In genomic region chr11:116294630-116295029, GRCh38 we compare ENCODE assay signal across 22 cellular contexts.
DNase-seq lines count a peak whose midpoint lies in the region; ATAC-seq, FAIRE-seq and TF ChIP-seq lines count a peak whose summit lies in the region.
"Had no signal": no experiment of that assay in that cellular context is flagged by ENCODE, and none has a peak within 500 bp of the region (broad histone marks: within the 10 kb centered on the region; RNA-seq: fewer than 3 reads in every experiment).

No MANE protein-coding gene starts in this region.

- H2AFZ ChIP-seq in H1 (ENCODE audit: low read length), result no peak overlapping the region
- no peak overlapping the region for H2AFZ ChIP-seq in mesenchymal stem cell (ENCODE audit: low read depth, low read length)

- H3K4me1 ChIP-seq in cardiac muscle cell (ENCODE audit: low read depth) (peaks cover 29% of the 10 kb centered on the region), right cardiac atrium (ENCODE audit: control insufficient read depth, insufficient read depth, low read length) (no peaks in the 10 kb centered on the region), H1 (replicated peaks in 1 of 4; ENCODE audit: control insufficient read depth in 3 of 4, insufficient read depth in 4 of 4, low read length in 3 of 4) (no peaks in the 10 kb centered on the region), mesenchymal stem cell (ENCODE audit: control insufficient read depth, insufficient read depth, low read depth, low read length) (no peaks in the 10 kb centered on the region)
- H3K4me1 ChIP-seq: prostate gland, tibial artery had no signal

- no peak overlapping the region for H2BK20ac ChIP-seq in H1 (ENCODE audit: low read length)

- peak overlapping the region; percentile 87 for H3K27ac ChIP-seq in cardiac muscle cell
- no peak overlapping the region for H3K27ac ChIP-seq in right cardiac atrium (ENCODE audit: low read length)
- H3K27ac ChIP-seq in H1 (ENCODE audit: low read depth, low read length), result no peak overlapping the region
- H3K27ac ChIP-seq in mesenchymal stem cell (ENCODE audit: low read length, poor library complexity, severe bottlenecking), result peak overlapping the region; percentile 44
- no peak overlapping the region for H3K27ac ChIP-seq in WERI-Rb-1
- H3K27ac ChIP-seq: C4-2B, prostate gland, tibial artery had no signal

- H3K14ac ChIP-seq in H1 (ENCODE audit: insufficient read length) (no peak overlapping the region), mesenchymal stem cell (ENCODE audit: low read length in 2 of 2) (no peak overlapping the region)

- H4K8ac ChIP-seq in H1 (ENCODE audit: extremely low read depth, insufficient read depth, low read length), result no peak overlapping the region
- H4K8ac ChIP-seq in mesenchymal stem cell (ENCODE audit: low read length), result no peak overlapping the region

- intact Hi-C loops in right cardiac atrium (cut with DNase I), result no loop called here

- no peak overlapping the region for H2BK15ac ChIP-seq in H1 (ENCODE audit: low read length)
- H2BK15ac ChIP-seq in mesenchymal stem cell (ENCODE audit: low read depth, poor library complexity, severe bottlenecking), result no peak overlapping the region

- H3K9me3 ChIP-seq in cardiac muscle cell (ENCODE audit: low read depth) (no peaks in the 10 kb centered on the region), right cardiac atrium (ENCODE audit: control insufficient read depth, low read length) (no peaks in the 10 kb centered on the region), H1 (ENCODE audit: insufficient read depth in 2 of 2, low read depth in 1 of 2, low read length in 1 of 2) (peaks cover 4% of the 10 kb centered on the region in 2 experiments; a peak in 2 of 4 replicates), mesenchymal stem cell (ENCODE audit: control insufficient read depth, low read length) (peaks cover 9% of the 10 kb centered on the region), WERI-Rb-1 (ENCODE audit: severe bottlenecking) (no peaks in the 10 kb centered on the region)
- H3K9me3 ChIP-seq: prostate gland, tibial artery had no signal

- no peak overlapping the region for H4K5ac ChIP-seq in H1 (ENCODE audit: insufficient read length, low read depth, low read length)

- no peak overlapping the region for H2BK5ac ChIP-seq in H1 (ENCODE audit: low read depth, low read length)
- no peak overlapping the region for H2BK5ac ChIP-seq in mesenchymal stem cell (ENCODE audit: low read depth, low read length, poor library complexity, severe bottlenecking)

- WGBS in right cardiac atrium, result 31% methylated on average over 1 of the region's 1 CpG
- WGBS in H1 (ENCODE audit: extremely low coverage in 1 of 2, insufficient coverage in 1 of 2, insufficient read length in 1 of 2, insufficient replicate concordance in 2 of 2, low coverage in 1 of 2, low lambda C conversion rate in 2 of 2, missing lambda C conversion rate in 1 of 2), 2 experiments, result 87% methylated on average over 1 of the region's 1 CpG; no CpG with 5 or more reads in 1 of the 2 experiments
- WGBS in mesenchymal stem cell, result no CpG with 5 or more reads among the region's 1 CpG

- H2BK120ac ChIP-seq in H1 (replicated peaks; ENCODE audit: low read depth, low read length) (no peak overlapping the region), mesenchymal stem cell (ENCODE audit: low read depth, low read length) (no peak overlapping the region)

- H3K36me3 ChIP-seq in cardiac muscle cell (no peaks in the 10 kb centered on the region), H1 (ENCODE audit: control insufficient read depth in 2 of 4, insufficient read depth in 4 of 4, low read length in 3 of 4) (no peaks in the 10 kb centered on the region; a peak in 1 of 8 replicates), mesenchymal stem cell (ENCODE audit: control insufficient read depth in 1 of 2, insufficient read depth in 2 of 2, low read depth in 1 of 2, low read length in 2 of 2) (no peaks in the 10 kb centered on the region), WERI-Rb-1 (no peaks in the 10 kb centered on the region)
- H3K36me3 ChIP-seq: prostate gland, tibial artery had no signal

- H3K79me1 ChIP-seq in H1 (ENCODE audit: low read depth, low read length), result no peaks in the 10 kb centered on the region
- no peaks in the 10 kb centered on the region for H3K79me1 ChIP-seq in mesenchymal stem cell (replicated peaks; ENCODE audit: low read length, poor library complexity, severe bottlenecking)

- TF ChIP-seq EP300 in H1 (IDR thresholded peaks at IDR 0.05; ENCODE audit: borderline replicate concordance in 1 of 2, low read depth in 2 of 2, low read length in 2 of 2), result no peak

- no peaks in the 10 kb centered on the region for H3K79me2 ChIP-seq in H1 (ENCODE audit: control insufficient read depth in 1 of 2, insufficient read depth in 2 of 2, low read length in 2 of 2)

- no peak for TF ChIP-seq RAD21 in H1 (IDR thresholded peaks at IDR 0.05 in 1 of 2, conservative IDR thresholded peaks at IDR 0.05 in 1 of 2; ENCODE audit: low read depth in 2 of 2, low read length in 2 of 2)

- FAIRE-seq in H1 (lab: Jason Lieb, UNC), result no peak
- FAIRE-seq in D721Med (lab: Jason Lieb, UNC), result no peak
- FAIRE-seq: A204.1 had no signal

- no peak for ATAC-seq in right cardiac atrium
- ATAC-seq in HG02588 (IDR thresholded peaks at IDR 0.05; ENCODE audit: unreplicated experiment), result no peak
- ATAC-seq: activated CD8-positive, alpha-beta T cell treated with anti-CD3 and anti-CD28 coated beads for 36 hours; left ventricle myocardium superior; stimulated activated memory B cell treated with anti-CD40 and anti-IgM and Interleukin-4, amounts not matched to agents 10 μg/mL and 1 μg/mL and 100 μg/mL, for 72 hours; T-cell had no signal

- H3K56ac ChIP-seq in H1 (replicated peaks; ENCODE audit: insufficient read length, low read depth, low read length), result no peak overlapping the region

- H3K4me3 ChIP-seq in cardiac muscle cell, result no peak overlapping the region
- no peak overlapping the region for H3K4me3 ChIP-seq in right cardiac atrium (ENCODE audit: low read length)
- H3K4me3 ChIP-seq in H1 (ENCODE audit: extremely low read depth in 1 of 4, insufficient read depth in 2 of 4, low read depth in 3 of 4, low read length in 4 of 4), result no peak overlapping the region
- H3K4me3 ChIP-seq in mesenchymal stem cell (ENCODE audit: insufficient read depth in 1 of 2, low read depth in 1 of 2, low read length in 2 of 2), result no peak overlapping the region
- H3K4me3 ChIP-seq in WERI-Rb-1 (ENCODE audit: low read depth, low read length), result no peak overlapping the region
- H3K4me3 ChIP-seq: prostate gland, tibial artery had no signal

- H4K91ac ChIP-seq in H1 (replicated peaks; ENCODE audit: insufficient read length, low read length) (peak overlapping the region; percentile 19), mesenchymal stem cell (ENCODE audit: low read length) (no peak overlapping the region)

- no peak for TF ChIP-seq POLR2A in H1 (IDR thresholded peaks at IDR 0.05; ENCODE audit: control extremely low read depth in 1 of 2, low read depth in 2 of 2, low read length in 2 of 2)

- CTCF ChIA-PET in H1 (lab: Charles Lee; ENCODE audit: partially characterized antibody), result interaction anchor here (1.1 kb wide), 1 partner anchor 64 kb away, joined by 3 read pairs; no protein-coding TSS in a partner anchor

- no peaks in the 10 kb centered on the region for H3K27me3 ChIP-seq in cardiac muscle cell
- H3K27me3 ChIP-seq in right cardiac atrium (ENCODE audit: control insufficient read depth, insufficient read depth), result no peaks in the 10 kb centered on the region
- H3K27me3 ChIP-seq in H1 (replicated peaks in 1 of 4; ENCODE audit: control insufficient read depth in 3 of 4, extremely low read depth in 1 of 4, insufficient read depth in 3 of 4, low read length in 3 of 4), result no peaks in the 10 kb centered on the region; a peak in 2 of 7 replicates
- H3K27me3 ChIP-seq in mesenchymal stem cell (ENCODE audit: control insufficient read depth in 1 of 2, insufficient read depth in 1 of 2, low read length in 2 of 2), result no peaks in the 10 kb centered on the region
- H3K27me3 ChIP-seq in WERI-Rb-1 (ENCODE audit: insufficient read depth, low read depth, severe bottlenecking), result no peaks in the 10 kb centered on the region
- H3K27me3 ChIP-seq: tibial artery had no signal

- H2AK5ac ChIP-seq in H1 (ENCODE audit: low read depth, low read length) (no peak overlapping the region), mesenchymal stem cell (ENCODE audit: low read length, severe bottlenecking) (no peak overlapping the region)

- POLR2A ChIA-PET in H1 (lab: Charles Lee; ENCODE audit: partially characterized antibody), result no interaction called here

- no peaks in the 10 kb centered on the region for H3K23me2 ChIP-seq in H1 (ENCODE audit: low read depth, low read length)

- H2BK12ac ChIP-seq in H1 (ENCODE audit: low read depth, low read length) (no peak overlapping the region), mesenchymal stem cell (ENCODE audit: low read length in 2 of 2) (no peak overlapping the region)

- H3K18ac ChIP-seq in H1 (ENCODE audit: extremely low read depth, low read length) (no peak overlapping the region), mesenchymal stem cell (ENCODE audit: low read depth in 1 of 2, low read length in 2 of 2) (no peak overlapping the region)

- H4K20me1 ChIP-seq in H1 (replicated peaks in 1 of 2; ENCODE audit: control insufficient read depth in 1 of 2, insufficient read depth in 2 of 2, low read length in 2 of 2), result no peaks in the 10 kb centered on the region

- H3K4ac ChIP-seq in H1 (replicated peaks; ENCODE audit: insufficient read length, low read depth, low read length), result no peak overlapping the region
- no peak overlapping the region for H3K4ac ChIP-seq in mesenchymal stem cell (ENCODE audit: low read depth in 1 of 2, low read length in 2 of 2)

- no peak for TF ChIP-seq CTCF in cardiac muscle cell (IDR thresholded peaks at IDR 0.05; ENCODE audit: low read depth, low read length)
- TF ChIP-seq CTCF in H1 (IDR thresholded peaks at IDR 0.05; ENCODE audit: control extremely low read depth in 1 of 3, insufficient read depth in 1 of 3, low read depth in 1 of 3, low read length in 3 of 3), result no peak
- no peak for TF ChIP-seq CTCF in WERI-Rb-1 (IDR thresholded peaks at IDR 0.05; ENCODE audit: low read depth, low read length)
- no peak for TF ChIP-seq CTCF in D721Med (IDR thresholded peaks at IDR 0.05; ENCODE audit: insufficient read depth, missing control alignments)

- H3K9ac ChIP-seq in H1 (replicated peaks in 1 of 4; ENCODE audit: extremely low read depth in 1 of 4, low read depth in 3 of 4, low read length in 3 of 4) (no peak overlapping the region), mesenchymal stem cell (ENCODE audit: low read length) (no peak overlapping the region)

- DNase-seq in cardiac muscle cell (ENCODE audit: low read depth in 1 of 2, low spot score in 1 of 2), result peak; percentile 25 to 59
- no peak for DNase-seq in right cardiac atrium
- no peak for DNase-seq in H1 (ENCODE audit: low read depth in 1 of 2, low spot score in 2 of 2)
- no peak for DNase-seq in mesenchymal stem cell
- DNase-seq in WERI-Rb-1, result no peak
- no peak for DNase-seq in D721Med (ENCODE audit: insufficient read length, low spot score)
- DNase-seq in ecto neural progenitor cell (ENCODE audit: low spot score), result no peak
- DNase-seq: activated CD8-positive, alpha-beta T cell treated with anti-CD3 and anti-CD28 coated beads for 36 hours; activated naive CD8-positive, alpha-beta T cell treated with anti-CD3 and anti-CD28 coated beads, Interleukin-2, amount 10 ng/mL, durations not matched to agents 7 days and 5 days; DMS153; endodermal cell; left ventricle myocardium superior; NCI-H146; NCI-H345; RPMI8226; T-cell; tibial artery had no signal

- H3K23ac ChIP-seq in H1 (ENCODE audit: insufficient read length) (no peak overlapping the region), mesenchymal stem cell (ENCODE audit: low read length in 2 of 2) (no peak overlapping the region)

- H3K4me2 ChIP-seq in H1 (ENCODE audit: insufficient read depth in 1 of 2, low read depth in 2 of 2, low read length in 2 of 2), result no peak overlapping the region
- no peak overlapping the region for H3K4me2 ChIP-seq in mesenchymal stem cell (ENCODE audit: low read length, poor library complexity, severe bottlenecking)

Comparison
In these comparisons a context has a peak if more than half of its experiments do, and no peak if none do; other contexts are left out.
1. DNase-seq: peak in cardiac muscle cell (2 of 2); none in right cardiac atrium (0 of 3), H1 (0 of 2), mesenchymal stem cell (single experiment), WERI-Rb-1 (single experiment), D721Med (single experiment) and ecto neural progenitor cell (single experiment).
2. H3K27ac ChIP-seq: peak in cardiac muscle cell (single experiment) and mesenchymal stem cell (single experiment); none in right cardiac atrium (single experiment), H1 (single experiment) and WERI-Rb-1 (single experiment).